In genomic region chr17:43369986-43370385, GRCh38 we compare ENCODE assay signal across 1 cellular context.
TF ChIP-seq lines count a peak whose summit lies in the region.

No MANE protein-coding gene starts in this region.

TF ChIP-seq in GM23338, 12 proteins besides CTCF, POLR2A, EP300 and RAD21 (continued from another document):
- TF ChIP-seq, protein P1, sequence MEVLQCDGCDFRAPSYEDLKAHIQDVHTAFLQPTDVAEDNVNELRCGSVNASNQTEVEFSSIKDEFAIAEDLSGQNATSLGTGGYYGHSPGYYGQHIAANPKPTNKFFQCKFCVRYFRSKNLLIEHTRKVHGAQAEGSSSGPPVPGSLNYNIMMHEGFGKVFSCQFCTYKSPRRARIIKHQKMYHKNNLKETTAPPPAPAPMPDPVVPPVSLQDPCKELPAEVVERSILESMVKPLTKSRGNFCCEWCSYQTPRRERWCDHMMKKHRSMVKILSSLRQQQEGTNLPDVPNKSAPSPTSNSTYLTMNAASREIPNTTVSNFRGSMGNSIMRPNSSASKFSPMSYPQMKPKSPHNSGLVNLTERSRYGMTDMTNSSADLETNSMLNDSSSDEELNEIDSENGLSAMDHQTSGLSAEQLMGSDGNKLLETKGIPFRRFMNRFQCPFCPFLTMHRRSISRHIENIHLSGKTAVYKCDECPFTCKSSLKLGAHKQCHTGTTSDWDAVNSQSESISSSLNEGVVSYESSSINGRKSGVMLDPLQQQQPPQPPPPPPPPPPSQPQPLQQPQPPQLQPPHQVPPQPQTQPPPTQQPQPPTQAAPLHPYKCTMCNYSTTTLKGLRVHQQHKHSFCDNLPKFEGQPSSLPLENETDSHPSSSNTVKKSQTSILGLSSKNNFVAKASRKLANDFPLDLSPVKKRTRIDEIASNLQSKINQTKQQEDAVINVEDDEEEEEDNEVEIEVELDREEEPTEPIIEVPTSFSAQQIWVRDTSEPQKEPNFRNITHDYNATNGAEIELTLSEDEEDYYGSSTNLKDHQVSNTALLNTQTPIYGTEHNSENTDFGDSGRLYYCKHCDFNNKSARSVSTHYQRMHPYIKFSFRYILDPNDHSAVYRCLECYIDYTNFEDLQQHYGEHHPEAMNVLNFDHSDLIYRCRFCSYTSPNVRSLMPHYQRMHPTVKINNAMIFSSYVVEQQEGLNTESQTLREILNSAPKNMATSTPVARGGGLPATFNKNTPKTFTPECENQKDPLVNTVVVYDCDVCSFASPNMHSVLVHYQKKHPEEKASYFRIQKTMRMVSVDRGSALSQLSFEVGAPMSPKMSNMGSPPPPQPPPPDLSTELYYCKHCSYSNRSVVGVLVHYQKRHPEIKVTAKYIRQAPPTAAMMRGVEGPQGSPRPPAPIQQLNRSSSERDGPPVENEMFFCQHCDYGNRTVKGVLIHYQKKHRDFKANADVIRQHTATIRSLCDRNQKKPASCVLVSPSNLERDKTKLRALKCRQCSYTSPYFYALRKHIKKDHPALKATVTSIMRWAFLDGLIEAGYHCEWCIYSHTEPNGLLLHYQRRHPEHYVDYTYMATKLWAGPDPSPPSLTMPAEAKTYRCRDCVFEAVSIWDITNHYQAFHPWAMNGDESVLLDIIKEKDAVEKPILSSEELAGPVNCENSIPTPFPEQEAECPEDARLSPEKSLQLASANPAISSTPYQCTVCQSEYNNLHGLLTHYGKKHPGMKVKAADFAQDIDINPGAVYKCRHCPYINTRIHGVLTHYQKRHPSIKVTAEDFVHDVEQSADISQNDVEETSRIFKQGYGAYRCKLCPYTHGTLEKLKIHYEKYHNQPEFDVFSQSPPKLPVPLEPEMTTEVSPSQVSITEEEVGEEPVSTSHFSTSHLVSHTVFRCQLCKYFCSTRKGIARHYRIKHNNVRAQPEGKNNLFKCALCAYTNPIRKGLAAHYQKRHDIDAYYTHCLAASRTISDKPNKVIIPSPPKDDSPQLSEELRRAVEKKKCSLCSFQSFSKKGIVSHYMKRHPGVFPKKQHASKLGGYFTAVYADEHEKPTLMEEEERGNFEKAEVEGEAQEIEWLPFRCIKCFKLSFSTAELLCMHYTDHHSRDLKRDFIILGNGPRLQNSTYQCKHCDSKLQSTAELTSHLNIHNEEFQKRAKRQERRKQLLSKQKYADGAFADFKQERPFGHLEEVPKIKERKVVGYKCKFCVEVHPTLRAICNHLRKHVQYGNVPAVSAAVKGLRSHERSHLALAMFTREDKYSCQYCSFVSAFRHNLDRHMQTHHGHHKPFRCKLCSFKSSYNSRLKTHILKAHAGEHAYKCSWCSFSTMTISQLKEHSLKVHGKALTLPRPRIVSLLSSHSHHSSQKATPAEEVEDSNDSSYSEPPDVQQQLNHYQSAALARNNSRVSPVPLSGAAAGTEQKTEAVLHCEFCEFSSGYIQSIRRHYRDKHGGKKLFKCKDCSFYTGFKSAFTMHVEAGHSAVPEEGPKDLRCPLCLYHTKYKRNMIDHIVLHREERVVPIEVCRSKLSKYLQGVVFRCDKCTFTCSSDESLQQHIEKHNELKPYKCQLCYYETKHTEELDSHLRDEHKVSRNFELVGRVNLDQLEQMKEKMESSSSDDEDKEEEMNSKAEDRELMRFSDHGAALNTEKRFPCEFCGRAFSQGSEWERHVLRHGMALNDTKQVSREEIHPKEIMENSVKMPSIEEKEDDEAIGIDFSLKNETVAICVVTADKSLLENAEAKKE (CRISPR knock-in tag; IDR thresholded peaks at IDR 0.05), result no peak
TF ChIP-seq in GM23338: peak in this region for 0.
